Comparison of ENCODE assay signal across 1 cellular context in the genomic region with DNA sequence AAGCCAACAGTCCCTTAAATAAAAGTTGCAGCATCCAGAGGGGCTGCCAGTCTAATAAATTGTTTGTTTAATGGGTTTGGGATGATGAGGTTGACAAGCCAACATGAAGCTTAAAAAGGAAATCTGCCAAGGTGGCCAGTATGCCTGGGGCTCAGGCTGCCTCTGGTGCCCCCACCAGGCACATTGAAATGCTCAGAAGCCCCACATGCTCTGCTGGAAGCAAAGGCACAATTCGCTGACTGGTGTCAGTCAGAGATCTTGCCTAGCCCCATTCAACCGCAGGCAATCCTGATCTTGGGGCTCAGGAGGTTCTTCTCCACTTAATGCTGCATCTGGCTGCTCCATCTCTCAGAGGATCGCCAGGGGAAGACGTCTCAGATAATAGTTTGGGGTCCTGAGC.
TF ChIP-seq lines count a peak whose summit lies in the region.

No MANE protein-coding gene starts in this region.

TF ChIP-seq in HCT116, 20 proteins besides CTCF, POLR2A, EP300 and RAD21 (continued from another document):
- TF ChIP-seq, protein P1, sequence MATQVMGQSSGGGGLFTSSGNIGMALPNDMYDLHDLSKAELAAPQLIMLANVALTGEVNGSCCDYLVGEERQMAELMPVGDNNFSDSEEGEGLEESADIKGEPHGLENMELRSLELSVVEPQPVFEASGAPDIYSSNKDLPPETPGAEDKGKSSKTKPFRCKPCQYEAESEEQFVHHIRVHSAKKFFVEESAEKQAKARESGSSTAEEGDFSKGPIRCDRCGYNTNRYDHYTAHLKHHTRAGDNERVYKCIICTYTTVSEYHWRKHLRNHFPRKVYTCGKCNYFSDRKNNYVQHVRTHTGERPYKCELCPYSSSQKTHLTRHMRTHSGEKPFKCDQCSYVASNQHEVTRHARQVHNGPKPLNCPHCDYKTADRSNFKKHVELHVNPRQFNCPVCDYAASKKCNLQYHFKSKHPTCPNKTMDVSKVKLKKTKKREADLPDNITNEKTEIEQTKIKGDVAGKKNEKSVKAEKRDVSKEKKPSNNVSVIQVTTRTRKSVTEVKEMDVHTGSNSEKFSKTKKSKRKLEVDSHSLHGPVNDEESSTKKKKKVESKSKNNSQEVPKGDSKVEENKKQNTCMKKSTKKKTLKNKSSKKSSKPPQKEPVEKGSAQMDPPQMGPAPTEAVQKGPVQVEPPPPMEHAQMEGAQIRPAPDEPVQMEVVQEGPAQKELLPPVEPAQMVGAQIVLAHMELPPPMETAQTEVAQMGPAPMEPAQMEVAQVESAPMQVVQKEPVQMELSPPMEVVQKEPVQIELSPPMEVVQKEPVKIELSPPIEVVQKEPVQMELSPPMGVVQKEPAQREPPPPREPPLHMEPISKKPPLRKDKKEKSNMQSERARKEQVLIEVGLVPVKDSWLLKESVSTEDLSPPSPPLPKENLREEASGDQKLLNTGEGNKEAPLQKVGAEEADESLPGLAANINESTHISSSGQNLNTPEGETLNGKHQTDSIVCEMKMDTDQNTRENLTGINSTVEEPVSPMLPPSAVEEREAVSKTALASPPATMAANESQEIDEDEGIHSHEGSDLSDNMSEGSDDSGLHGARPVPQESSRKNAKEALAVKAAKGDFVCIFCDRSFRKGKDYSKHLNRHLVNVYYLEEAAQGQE (IDR thresholded peaks at IDR 0.05; ENCODE audit: low read depth): no peak
- TF ChIP-seq, protein P2, sequence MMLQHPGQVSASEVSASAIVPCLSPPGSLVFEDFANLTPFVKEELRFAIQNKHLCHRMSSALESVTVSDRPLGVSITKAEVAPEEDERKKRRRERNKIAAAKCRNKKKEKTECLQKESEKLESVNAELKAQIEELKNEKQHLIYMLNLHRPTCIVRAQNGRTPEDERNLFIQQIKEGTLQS (IDR thresholded peaks at IDR 0.05): no peak
- TF ChIP-seq SP1 (IDR thresholded peaks at IDR 0.05; ENCODE audit: low read depth) (no peak), SRF (IDR thresholded peaks at IDR 0.05; ENCODE audit: low read depth) (no peak), EZH2phosphoT487 (IDR thresholded peaks at IDR 0.05; ENCODE audit: borderline replicate concordance) (no peak), ELF1 (IDR thresholded peaks at IDR 0.05; ENCODE audit: borderline replicate concordance, low read depth) (no peak), TCF7L2 (IDR thresholded peaks at IDR 0.05; ENCODE audit: borderline replicate concordance, extremely low read depth, insufficient read depth, insufficient read length) (no peak), EZH2 (IDR thresholded peaks at IDR 0.05) (no peak), EGR1 (IDR thresholded peaks at IDR 0.05; ENCODE audit: low read depth) (no peak), ZNF274 (IDR thresholded peaks at IDR 0.05; ENCODE audit: low read depth, low read length) (no peak), CBX3 (IDR thresholded peaks at IDR 0.05; ENCODE audit: low read depth) (no peak), YY1 (IDR thresholded peaks at IDR 0.05; ENCODE audit: extremely low read depth, insufficient replicate concordance, low read depth, low read length) (no peak), ZFX (IDR thresholded peaks at IDR 0.05) (no peak), JUND (IDR thresholded peaks at IDR 0.05) (no peak), FOSL1 (IDR thresholded peaks at IDR 0.05; ENCODE audit: low read depth) (no peak)
- TF ChIP-seq, protein P3, sequence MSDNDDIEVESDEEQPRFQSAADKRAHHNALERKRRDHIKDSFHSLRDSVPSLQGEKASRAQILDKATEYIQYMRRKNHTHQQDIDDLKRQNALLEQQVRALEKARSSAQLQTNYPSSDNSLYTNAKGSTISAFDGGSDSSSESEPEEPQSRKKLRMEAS (IDR thresholded peaks at IDR 0.05): no peak
- TF ChIP-seq, protein P4, sequence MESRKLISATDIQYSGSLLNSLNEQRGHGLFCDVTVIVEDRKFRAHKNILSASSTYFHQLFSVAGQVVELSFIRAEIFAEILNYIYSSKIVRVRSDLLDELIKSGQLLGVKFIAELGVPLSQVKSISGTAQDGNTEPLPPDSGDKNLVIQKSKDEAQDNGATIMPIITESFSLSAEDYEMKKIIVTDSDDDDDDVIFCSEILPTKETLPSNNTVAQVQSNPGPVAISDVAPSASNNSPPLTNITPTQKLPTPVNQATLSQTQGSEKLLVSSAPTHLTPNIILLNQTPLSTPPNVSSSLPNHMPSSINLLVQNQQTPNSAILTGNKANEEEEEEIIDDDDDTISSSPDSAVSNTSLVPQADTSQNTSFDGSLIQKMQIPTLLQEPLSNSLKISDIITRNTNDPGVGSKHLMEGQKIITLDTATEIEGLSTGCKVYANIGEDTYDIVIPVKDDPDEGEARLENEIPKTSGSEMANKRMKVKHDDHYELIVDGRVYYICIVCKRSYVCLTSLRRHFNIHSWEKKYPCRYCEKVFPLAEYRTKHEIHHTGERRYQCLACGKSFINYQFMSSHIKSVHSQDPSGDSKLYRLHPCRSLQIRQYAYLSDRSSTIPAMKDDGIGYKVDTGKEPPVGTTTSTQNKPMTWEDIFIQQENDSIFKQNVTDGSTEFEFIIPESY (IDR thresholded peaks at IDR 0.05; ENCODE audit: extremely low read depth, insufficient replicate concordance, low read length): no peak
